In the genomic region with DNA sequence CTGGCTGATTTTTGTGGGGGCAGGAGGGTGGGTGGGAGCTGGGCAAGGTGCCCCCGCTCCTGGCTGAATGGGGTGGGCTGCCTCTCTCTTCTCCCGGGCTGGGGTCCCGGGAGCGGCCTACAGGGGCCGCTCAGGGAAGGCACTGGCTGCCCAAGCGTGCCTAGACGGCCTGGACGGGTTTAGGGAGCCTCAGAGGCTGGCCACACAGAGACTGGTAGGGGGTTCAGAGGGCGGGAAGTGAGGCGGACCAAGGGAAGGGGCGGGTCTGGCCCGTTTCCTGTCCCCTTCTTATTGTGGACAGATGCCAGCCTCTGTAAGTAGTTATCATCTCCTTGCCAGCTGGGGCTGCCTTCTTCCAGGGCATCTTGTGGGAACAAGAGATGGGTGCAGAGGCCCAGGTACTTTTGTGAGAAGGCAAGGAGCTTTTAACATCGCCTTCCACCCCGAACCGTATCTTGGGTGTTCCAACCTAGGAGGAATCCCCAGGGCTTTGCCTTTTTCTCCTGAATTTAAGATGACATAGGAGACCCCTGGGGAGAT, we compare ENCODE assay signal across 8 cellular contexts. TPM values are rescaled to one million over a fixed set of nuclear protein-coding genes. Genes with fewer than 3 reads are reported as not detected.
DNase-seq lines count a peak whose midpoint lies in the region; ATAC-seq lines count a peak whose summit lies in the region.

No MANE protein-coding gene starts in this region.

- peaks cover 21% of the 10 kb centered on the region for H3K27me3 Mint-ChIP-seq in activated CD4-positive, alpha-beta T cell treated with anti-CD3 and anti-CD28 coated beads, Interleukin-2, amount 10 ng/mL, durations not matched to agents 7 days and 5 days

- H3K4me3 Mint-ChIP-seq in activated CD4-positive, alpha-beta T cell treated with anti-CD3 and anti-CD28 coated beads, Interleukin-2, amount 10 ng/mL, durations not matched to agents 7 days and 5 days, result peak overlapping the region; percentile 77

- ATAC-seq in HG03097 (IDR thresholded peaks at IDR 0.05; ENCODE audit: low FRiP score, unreplicated experiment) (peak; percentile 46), GM19023 (IDR thresholded peaks at IDR 0.05; ENCODE audit: unreplicated experiment) (no peak)
- ATAC-seq in activated naive CD4-positive, alpha-beta T cell treated with anti-CD3 and anti-CD28 coated beads, Interleukin-2, amount 50 U/mL, for 72 hours, result peak; percentile 69 to 73

- POLR2A ChIA-PET in activated CD4-positive, alpha-beta T cell treated with anti-CD3 and anti-CD28 coated beads, Interleukin-2, amount 10 ng/mL, durations not matched to agents 7 days and 5 days (lab: Charles Lee), result no interaction called here

- H3K27ac ChIP-seq in iPS DF 6.9 (ENCODE audit: low read length) (no peak overlapping the region), skin epidermis (peak overlapping the region in 19 of 21 experiments; percentile 50 to 88 (median 80))

- DNase-seq in activated CD4-positive, alpha-beta T cell treated with anti-CD3 and anti-CD28 coated beads, Interleukin-2, amount 10 ng/mL, durations not matched to agents 7 days and 5 days, result no peak
- no peak for DNase-seq in activated CD4-positive, alpha-beta T cell treated with anti-CD3 and anti-CD28 coated beads for 1 hour
- DNase-seq in activated naive CD4-positive, alpha-beta T cell treated with anti-CD3 and anti-CD28 coated beads, Interleukin-2, amount 50 U/mL, for 72 hours (ENCODE audit: low spot score in 2 of 2), result peak in 1 of 2 donors; percentile 52
- no peak for DNase-seq in iPS DF 6.9 (ENCODE audit: low read depth, low spot score)
- DNase-seq in NCI-H526 treated with DMSO at 0.1 percent for 48 hours (lab: John Stamatoyannopoulos, UW), result no peak

- no peaks in the 10 kb centered on the region for H3K9me3 ChIP-seq in iPS DF 6.9 (ENCODE audit: control insufficient read depth, insufficient read depth, low read length)

- H3K4me3 ChIP-seq in iPS DF 6.9 (ENCODE audit: low read length) (peak overlapping the region; percentile 57; the same call in 1 of the 2 replicates), skin epidermis (peak overlapping the region; percentile 33 to 52 (median 45))

- H3K4me1 ChIP-seq in iPS DF 6.9 (ENCODE audit: control insufficient read depth, insufficient read depth, low read length), result no peaks in the 10 kb centered on the region

- peaks cover 4% of the 10 kb centered on the region; the same call in 1 of the 2 replicates for H3K27me3 ChIP-seq in iPS DF 6.9 (ENCODE audit: control insufficient read depth, insufficient read depth, low read length)

- H3K9me3 Mint-ChIP-seq in activated CD4-positive, alpha-beta T cell treated with anti-CD3 and anti-CD28 coated beads, Interleukin-2, amount 10 ng/mL, durations not matched to agents 7 days and 5 days, result no peaks in the 10 kb centered on the region
- H3K9me3 Mint-ChIP-seq in activated naive CD4-positive, alpha-beta T cell treated with anti-CD3 and anti-CD28 coated beads, Interleukin-2, amount 50 U/mL, for 72 hours, result no peaks in the 10 kb centered on the region

- no CpG with 5 or more reads among the region's 15 CpGs for WGBS in iPS DF 6.9 (ENCODE audit: insufficient coverage, insufficient read length)

- CTCF ChIA-PET in activated CD4-positive, alpha-beta T cell treated with anti-CD3 and anti-CD28 coated beads, Interleukin-2, amount 10 ng/mL, durations not matched to agents 7 days and 5 days (lab: Charles Lee), result interaction anchor here (0.9 to 1.5 kb wide), 2 partner anchors 27 to 96 kb away, joined by 3 to 4 read pairs; no protein-coding TSS in a partner anchor

- H3K27ac Mint-ChIP-seq in activated CD4-positive, alpha-beta T cell treated with anti-CD3 and anti-CD28 coated beads, Interleukin-2, amount 10 ng/mL, durations not matched to agents 7 days and 5 days, result no peak overlapping the region
- H3K27ac Mint-ChIP-seq in activated naive CD4-positive, alpha-beta T cell treated with anti-CD3 and anti-CD28 coated beads, Interleukin-2, amount 50 U/mL, for 72 hours, result peak overlapping the region in 1 of 2 donors; percentile 89

- H3K36me3 ChIP-seq in iPS DF 6.9 (ENCODE audit: control insufficient read depth, insufficient read depth, low read length), result 0 out of 2 replicates have a peak, but pooled peaks cover 5% of the 10 kb centered on the region

- no peaks in the 10 kb centered on the region for H3K36me3 Mint-ChIP-seq in activated CD4-positive, alpha-beta T cell treated with anti-CD3 and anti-CD28 coated beads, Interleukin-2, amount 10 ng/mL, durations not matched to agents 7 days and 5 days (ENCODE audit: low read depth)
- no peaks in the 10 kb centered on the region for H3K36me3 Mint-ChIP-seq in activated naive CD4-positive, alpha-beta T cell treated with anti-CD3 and anti-CD28 coated beads, Interleukin-2, amount 50 U/mL, for 72 hours

- peaks cover 25% of the 10 kb centered on the region for H3K4me1 Mint-ChIP-seq in activated CD4-positive, alpha-beta T cell treated with anti-CD3 and anti-CD28 coated beads, Interleukin-2, amount 10 ng/mL, durations not matched to agents 7 days and 5 days

RNA-seq across cellular contexts. Expression of gene CD40, which starts 0.4 kb away (rescaled TPM):
- 1 to 10 TPM; 1.1 to 1.5 TPM for total RNA-seq in activated CD4-positive, alpha-beta T cell treated with anti-CD3 and anti-CD28 coated beads, Interleukin-2, amount 10 ng/mL, durations not matched to agents 7 days and 5 days
- total RNA-seq in activated naive CD4-positive, alpha-beta T cell treated with anti-CD3 and anti-CD28 coated beads, Interleukin-2, amount 50 U/mL, for 72 hours, result 10 to 100 TPM in 1 of 2 donors, 1 to 10 TPM in 1; 8.8 to 10.0 TPM

RNA-seq across cellular contexts. Expression of gene NCOA5, which starts 28.8 kb away (rescaled TPM):
- total RNA-seq in activated CD4-positive, alpha-beta T cell treated with anti-CD3 and anti-CD28 coated beads, Interleukin-2, amount 10 ng/mL, durations not matched to agents 7 days and 5 days, result 10 to 100 TPM; 30.9 to 35.0 TPM
- 10 to 100 TPM in 1 of 2 donors, 1 to 10 TPM in 1; 2.2 to 15.2 TPM for total RNA-seq in activated naive CD4-positive, alpha-beta T cell treated with anti-CD3 and anti-CD28 coated beads, Interleukin-2, amount 50 U/mL, for 72 hours
